Comparison of ENCODE assay signal across 3 cellular contexts in the genomic region with DNA sequence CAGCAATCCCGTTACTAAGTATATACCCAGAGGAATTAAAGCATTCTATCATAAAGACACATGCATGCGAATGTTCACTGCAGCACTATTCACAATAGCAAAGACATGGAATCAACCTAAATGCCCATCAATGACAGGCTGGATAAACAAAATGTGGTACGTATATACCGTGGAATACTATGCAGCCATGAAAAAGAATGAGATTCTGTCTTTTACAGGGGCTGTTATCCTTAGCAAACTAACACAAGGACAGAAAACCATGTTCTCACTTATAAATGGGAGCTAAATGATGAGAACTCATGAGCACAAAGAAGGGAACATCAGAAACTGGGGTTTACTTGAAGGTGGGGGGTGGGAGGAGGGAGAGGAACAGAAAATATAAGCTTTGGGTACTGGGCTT. TPM values are rescaled to one million over a fixed set of nuclear protein-coding genes. Genes with fewer than 3 reads are reported as not detected.
"Had no signal": no experiment of that assay in that cellular context is flagged by ENCODE, and none has a peak within 500 bp of the region (broad histone marks: within the 10 kb centered on the region; RNA-seq: fewer than 3 reads in every experiment).

No MANE protein-coding gene starts in this region.

RNA-seq across cellular contexts. Expression of a gene that starts 10.5 kb away (rescaled TPM):
- total RNA-seq: endothelial cell of umbilical vein had no signal
- polyA plus RNA-seq: fibroblast of lung; naive thymus-derived CD4-positive, alpha-beta T cell had no signal
